Comparison of ENCODE assay signal across 21 cellular contexts in the genomic region with DNA sequence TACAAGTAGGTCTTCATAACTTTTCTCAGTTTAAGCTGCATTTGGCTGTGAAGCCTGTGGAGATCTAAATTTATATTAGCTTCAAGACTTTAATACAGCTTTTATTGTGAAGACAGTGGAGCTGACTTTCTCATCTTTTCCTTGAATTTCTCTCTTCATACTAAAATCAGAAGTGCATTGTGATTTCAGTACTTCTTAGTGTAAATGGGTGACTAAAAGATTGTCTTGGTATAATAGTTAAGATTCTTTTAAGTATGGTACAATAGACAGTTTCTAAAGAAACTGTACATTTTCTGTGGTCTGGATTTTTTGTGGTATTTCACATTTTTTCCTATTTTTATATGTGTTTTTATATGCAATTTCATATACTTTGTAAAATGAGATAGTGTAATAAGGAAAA.
"Had no signal": no experiment of that assay in that cellular context is flagged by ENCODE, and none has a peak within 500 bp of the region (broad histone marks: within the 10 kb centered on the region; RNA-seq: fewer than 3 reads in every experiment).

No MANE protein-coding gene starts in this region.

- H3K9me3 ChIP-seq: heart left ventricle, prostate gland, right lobe of liver, spleen had no signal

- H3K27me3 Mint-ChIP-seq: naive B cell; stimulated activated naive B cell treated with anti-CD40 and anti-IgM and Interleukin-4, amounts not matched to agents 10 μg/mL and 1 μg/mL and 100 μg/mL, for 72 hours had no signal

- H3K4me3 Mint-ChIP-seq: naive B cell; nephron; stimulated activated naive B cell treated with anti-CD40 and anti-IgM and Interleukin-4, amounts not matched to agents 10 μg/mL and 1 μg/mL and 100 μg/mL, for 72 hours had no signal

- H3K4me3 ChIP-seq: dorsolateral prefrontal cortex, heart left ventricle, prostate gland, right lobe of liver, spleen had no signal

- H3K27ac ChIP-seq: dorsolateral prefrontal cortex, heart left ventricle, parathyroid adenoma, prostate gland, right lobe of liver, spleen had no signal

- ATAC-seq: heart left ventricle; right lobe of liver; stimulated activated naive B cell treated with anti-CD40 and anti-IgM and Interleukin-4, amounts not matched to agents 10 μg/mL and 1 μg/mL and 100 μg/mL, for 72 hours had no signal

- H3K9me3 Mint-ChIP-seq: naive B cell; nephron; stimulated activated naive B cell treated with anti-CD40 and anti-IgM and Interleukin-4, amounts not matched to agents 10 μg/mL and 1 μg/mL and 100 μg/mL, for 72 hours had no signal

- FAIRE-seq: islet of Langerhans had no signal

- DNase-seq: cortex of kidney; dorsolateral prefrontal cortex; effector CD8-positive, alpha-beta T cell; foreskin melanocyte; heart left ventricle; hippocampal formation; kidney glomerular epithelial cell; mesendoderm; naive B cell; occipital lobe; right lobe of liver; spleen; stimulated activated CD4-positive, alpha-beta T cell treated with anti-CD3 and anti-CD28 coated beads, Interleukin-15, amount 100 ng/mL, for 24 hours; stimulated activated CD4-positive, alpha-beta T cell treated with anti-CD3 and anti-CD28 coated beads, Interleukin-1b, Interleukin-23, amount 100 ng/mL, for 48 hours; stimulated activated CD4-positive, alpha-beta T cell treated with anti-CD3 and anti-CD28 coated beads, Interleukin-4, amount 100 ng/mL, for 24 hours; stimulated activated naive B cell treated with anti-CD40 and anti-IgM and Interleukin-4, amounts not matched to agents 10 μg/mL and 1 μg/mL and 100 μg/mL, for 72 hours; trophoblast cell had no signal

- H3K27me3 ChIP-seq: dorsolateral prefrontal cortex, heart left ventricle, right lobe of liver, spleen had no signal

- H3K4me1 Mint-ChIP-seq: nephron had no signal

- H3K4me1 ChIP-seq: prostate gland, spleen had no signal

- H3K36me3 ChIP-seq: prostate gland had no signal

- H3K27ac Mint-ChIP-seq: nephron; stimulated activated naive B cell treated with anti-CD40 and anti-IgM and Interleukin-4, amounts not matched to agents 10 μg/mL and 1 μg/mL and 100 μg/mL, for 72 hours had no signal
